ENCODE assay signal across 19 cellular contexts in the genomic region with DNA sequence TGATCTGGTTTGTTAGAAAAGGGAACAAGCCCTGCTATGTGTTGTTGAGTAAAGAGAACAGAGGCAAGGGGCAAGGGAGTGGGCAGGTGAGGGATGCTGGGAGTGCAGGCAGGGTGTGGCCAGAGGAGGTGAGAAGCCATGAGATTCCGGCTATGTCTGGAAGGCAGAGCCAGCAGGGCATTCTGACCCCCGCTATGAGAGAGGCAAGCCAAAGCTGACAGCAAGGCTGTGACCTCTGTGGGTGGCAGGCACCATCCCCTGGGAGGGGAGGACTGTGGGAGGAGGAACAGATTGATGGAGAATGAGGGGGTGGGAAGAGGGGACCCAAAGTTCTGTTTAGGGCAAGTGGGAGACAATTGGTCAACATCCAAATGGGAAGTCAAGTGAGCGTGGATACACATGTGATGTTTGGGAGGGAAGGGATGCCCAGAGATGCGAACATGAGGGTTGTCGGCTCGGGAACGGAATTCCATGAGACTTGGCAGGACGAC. TPM values are rescaled to one million over a fixed set of nuclear protein-coding genes. Genes with fewer than 3 reads are reported as not detected.
DNase-seq lines count a peak whose midpoint lies in the region; ATAC-seq and TF ChIP-seq lines count a peak whose summit lies in the region.
"Had no signal": no experiment of that assay in that cellular context is flagged by ENCODE, and none has a peak within 500 bp of the region (broad histone marks: within the 10 kb centered on the region; RNA-seq: fewer than 3 reads in every experiment).

No MANE protein-coding gene starts in this region.

- dilution Hi-C loops in IMR-90 (cut with HindIII; ENCODE audit: low sequenced_read_pairs, unreplicated experiment), result no loop called here

- H3K4me3 ChIP-seq in IMR-90 (ENCODE audit: insufficient read depth, low read depth, low read length) (no peak overlapping the region), endodermal cell (ENCODE audit: low read length) (no peak overlapping the region), transverse colon (no peak overlapping the region)

- peaks cover 0 to 4% (median 1%) of the 10 kb centered on the region in 3 donors for H3K27me3 Mint-ChIP-seq in CD14-positive monocyte (ENCODE audit: low read depth in 3 of 3)
- H3K27me3 Mint-ChIP-seq in endodermal cell (ENCODE audit: insufficient read depth), result peaks cover 6% of the 10 kb centered on the region

- no peak overlapping the region for H3K18ac ChIP-seq in IMR-90 (ENCODE audit: low read depth, low read length)

- H2BK20ac ChIP-seq in IMR-90 (ENCODE audit: low read depth, low read length), result no peak overlapping the region

- no peak for TF ChIP-seq RAD21 in IMR-90 (IDR thresholded peaks at IDR 0.05; ENCODE audit: low read length)

- no peaks in the 10 kb centered on the region; the same call in 1 of the 2 replicates for H3K9me1 ChIP-seq in IMR-90 (ENCODE audit: insufficient read depth, low read length)

- H3K27me3 ChIP-seq in IMR-90 (ENCODE audit: control insufficient read depth, insufficient read depth, low read length), result peaks cover 26% of the 10 kb centered on the region
- no peaks in the 10 kb centered on the region for H3K27me3 ChIP-seq in endodermal cell (ENCODE audit: control insufficient read depth, insufficient read depth, low read length, poor library complexity, severe bottlenecking)
- H3K27me3 ChIP-seq in transverse colon, result peaks cover 17% of the 10 kb centered on the region

- H4K8ac ChIP-seq in IMR-90 (ENCODE audit: low read depth in 2 of 2, low read length in 2 of 2), result no peak overlapping the region

- in situ Hi-C loops in IMR-90 (cut with MboI; ENCODE audit: low sequenced_read_pairs) (no loop called here), transverse colon (cut with MboI; ENCODE audit: low pct_ligation_motif_present in 1 of 4, low pct_unique_long_range_greater_than_20kb in 1 of 4, low sequenced_read_pairs in 3 of 4) (no loop called here)

- DNase-seq in CD14-positive monocyte (ENCODE audit: low spot score), result no peak
- no peak for DNase-seq in IMR-90
- peak; percentile 51 for DNase-seq in endodermal cell
- DNase-seq in stimulated activated CD4-positive, alpha-beta T cell treated with anti-CD3 and anti-CD28 coated beads, Interleukin-4, amount 100 ng/mL, for 1 hour, result no peak
- no peak for DNase-seq in transverse colon
- DNase-seq: CD4-positive, alpha-beta memory T cell; DMS153; DMS79; GDM1; GOT3 had no signal

- H3K36me3 ChIP-seq in IMR-90 (ENCODE audit: control insufficient read depth, insufficient read depth, low read length) (no peaks in the 10 kb centered on the region), endodermal cell (ENCODE audit: control insufficient read depth, insufficient read depth, low read length) (no peaks in the 10 kb centered on the region), transverse colon (no peaks in the 10 kb centered on the region)

- H3K4ac ChIP-seq in IMR-90 (ENCODE audit: low read depth, low read length), result no peak overlapping the region

- TF ChIP-seq POLR2A in IMR-90 (IDR thresholded peaks at IDR 0.05; ENCODE audit: low read depth, low read length) (no peak), transverse colon (IDR thresholded peaks at IDR 0.05) (no peak)

- no peaks in the 10 kb centered on the region; the same call in 1 of the 2 replicates for H4K20me1 ChIP-seq in IMR-90 (ENCODE audit: insufficient read depth, low read length)

- H2AFZ ChIP-seq in IMR-90 (replicated peaks; ENCODE audit: low read length, poor library complexity), result peak overlapping the region; percentile 32

- no peak overlapping the region for H3K27ac ChIP-seq in IMR-90 (ENCODE audit: insufficient read depth, low read length)
- H3K27ac ChIP-seq in endodermal cell (ENCODE audit: low read depth, low read length), result no peak overlapping the region
- no peak overlapping the region for H3K27ac ChIP-seq in transverse colon
- H3K27ac ChIP-seq: C4-2B, KMS-11 had no signal

- no peaks in the 10 kb centered on the region for H3K79me1 ChIP-seq in IMR-90 (ENCODE audit: low read depth in 1 of 2, low read length in 2 of 2)

- H2BK15ac ChIP-seq in IMR-90 (ENCODE audit: low read depth, low read length), result no peak overlapping the region

- no TSS peak for BruUV-seq in IMR-90 (replicated peaks; lab: Mats Ljungman, UMichigan)

- TF ChIP-seq CTCF in CD14-positive monocyte (IDR thresholded peaks at IDR 0.05) (no peak), IMR-90 (conservative IDR thresholded peaks at IDR 0.05; ENCODE audit: low read depth, low read length) (no peak), endodermal cell (conservative IDR thresholded peaks at IDR 0.05) (no peak), transverse colon (IDR thresholded peaks at IDR 0.05) (no peak)

- H2BK5ac ChIP-seq in IMR-90 (ENCODE audit: low read depth, low read length, poor library complexity, severe bottlenecking), result no peak overlapping the region

- peak overlapping the region; percentile 8 for H2AK9ac ChIP-seq in IMR-90 (replicated peaks; ENCODE audit: low read depth, low read length, poor library complexity)

- H2AK5ac ChIP-seq in IMR-90 (ENCODE audit: low read depth, low read length), result no peak overlapping the region

- H3K27ac Mint-ChIP-seq in CD14-positive monocyte (peak overlapping the region in 6 of 7 donors; percentile 0 to 81 (median 30)), endodermal cell (no peak overlapping the region)
- H3K27ac Mint-ChIP-seq: B cell; CD4-positive, alpha-beta memory T cell had no signal

- intact Hi-C loops in CD14-positive monocyte (cut with micrococcal nuclease), result no loop called here
- intact Hi-C loops in IMR-90 (cut with micrococcal nuclease), result no loop called here
- intact Hi-C loops in transverse colon (cut with DNase I; ENCODE audit: low total_unique reads), result no loop called here

- peaks cover 91 to 99% of the 10 kb centered on the region in 2 donors for H3K36me3 Mint-ChIP-seq in CD14-positive monocyte
- H3K36me3 Mint-ChIP-seq in endodermal cell (ENCODE audit: low read depth), result no peaks in the 10 kb centered on the region
- H3K36me3 Mint-ChIP-seq: CD4-positive, alpha-beta memory T cell had no signal

- 40% methylated on average over 7 of the region's 8 CpGs; no CpG with 5 or more reads in 1 of the 2 experiments for WGBS in IMR-90 (ENCODE audit: extremely low coverage in 2 of 2, insufficient read length in 1 of 2), 2 experiments
- WGBS in endodermal cell (ENCODE audit: insufficient coverage in 1 of 2, insufficient read length in 1 of 2), 2 experiments, result 85 to 89% methylated on average over 8 of the region's 8 CpGs
- 64 to 71% methylated on average over 6 to 8 of the region's 8 CpGs for WGBS in transverse colon (ENCODE audit: low coverage in 1 of 2), 2 donors

- no peak for TF ChIP-seq EP300 in transverse colon (IDR thresholded peaks at IDR 0.05; ENCODE audit: low read depth)

- H3K14ac ChIP-seq in IMR-90 (replicated peaks; ENCODE audit: low read depth, low read length), result no peak overlapping the region

- ATAC-seq in IMR-90 (ENCODE audit: low read depth), result no peak
- ATAC-seq in GM18520 (IDR thresholded peaks at IDR 0.05; ENCODE audit: unreplicated experiment), result no peak
- no peak for ATAC-seq in HG03469 (IDR thresholded peaks at IDR 0.05; ENCODE audit: unreplicated experiment)
- ATAC-seq: HCT116, HepG2 had no signal

- H3K9ac ChIP-seq in IMR-90 (ENCODE audit: low read depth, low read length) (no peak overlapping the region), endodermal cell (ENCODE audit: extremely low read depth, low read length, poor library complexity, severe bottlenecking) (no peak overlapping the region)
- H3K9ac ChIP-seq: KMS-11 had no signal

- no peak overlapping the region for H3K23ac ChIP-seq in IMR-90 (ENCODE audit: low read depth, low read length)

- no peak overlapping the region for H2BK120ac ChIP-seq in IMR-90 (ENCODE audit: low read depth, low read length)

- H4K91ac ChIP-seq in IMR-90 (ENCODE audit: insufficient read depth, low read depth, low read length), result no peak overlapping the region

- H3K56ac ChIP-seq in IMR-90 (ENCODE audit: extremely low read depth, insufficient read depth, low read length), result no peak overlapping the region

- no peaks in the 10 kb centered on the region for H3K4me1 ChIP-seq in IMR-90 (ENCODE audit: control insufficient read depth, insufficient read depth, low read length)
- no peaks in the 10 kb centered on the region for H3K4me1 ChIP-seq in endodermal cell (ENCODE audit: control insufficient read depth, insufficient read depth, low read length)
- H3K4me1 ChIP-seq in transverse colon, result no peaks in the 10 kb centered on the region

- no peak overlapping the region for H3K4me3 Mint-ChIP-seq in CD14-positive monocyte
- H3K4me3 Mint-ChIP-seq in endodermal cell, result no peak overlapping the region
- H3K4me3 Mint-ChIP-seq: B cell had no signal

- CTCF ChIA-PET in IMR-90 (lab: Yijun Ruan, JAX), result no interaction called here

- H3K9me3 Mint-ChIP-seq in CD14-positive monocyte, result no peaks in the 10 kb centered on the region
- no peaks in the 10 kb centered on the region for H3K9me3 Mint-ChIP-seq in endodermal cell
- H3K9me3 Mint-ChIP-seq: CD4-positive, alpha-beta memory T cell had no signal

- H3K4me1 Mint-ChIP-seq in CD14-positive monocyte (peaks cover 5% of the 10 kb centered on the region), endodermal cell (no peaks in the 10 kb centered on the region)

- H3K9me3 ChIP-seq in IMR-90 (ENCODE audit: control insufficient read depth, insufficient read depth, low read length) (no peaks in the 10 kb centered on the region), endodermal cell (ENCODE audit: control insufficient read depth, low read length) (no peaks in the 10 kb centered on the region), transverse colon (no peaks in the 10 kb centered on the region)

- no peak overlapping the region for H4K5ac ChIP-seq in IMR-90 (ENCODE audit: low read depth, low read length)

- H3K4me2 ChIP-seq in IMR-90 (ENCODE audit: low read depth, low read length), result no peak overlapping the region
- H3K4me2 ChIP-seq: KMS-11 had no signal

- POLR2A ChIA-PET in IMR-90 (lab: Charles Lee; ENCODE audit: unreplicated experiment), result no interaction called here

RNA-seq across cellular contexts. Expression of gene PADI6, which starts 19.5 kb away (rescaled TPM):
- polyA plus RNA-seq in CD14-positive monocyte, result under 1 TPM; 0.66 to 0.78 TPM
- total RNA-seq in IMR-90 (2012; rRNA removed), result not detected in 2 replicates
- not detected in 2 replicates for polyA plus RNA-seq in IMR-90 (2012; rRNA removed)
- not detected in 2 replicates for polyA plus RNA-seq in IMR-90 (2012; cell fraction: cytosol; rRNA removed)
- not detected in 2 replicates for polyA plus RNA-seq in IMR-90 (2012; cell fraction: nucleus; rRNA removed; ENCODE audit: low replicate concordance)
- total RNA-seq in endodermal cell, result not detected
- not detected for polyA plus RNA-seq in endodermal cell (2013, experiment 1 of 2)
- not detected for polyA plus RNA-seq in endodermal cell (2013, experiment 2 of 2)
- total RNA-seq in transverse colon, result not detected
- total RNA-seq: A172; B cell; CD4-positive, alpha-beta memory T cell; Daoy; HepG2 had no signal
- polyA plus RNA-seq: HepG2 had no signal

RNA-seq across cellular contexts. Expression of gene PADI4, which starts 44.5 kb away (rescaled TPM):
- polyA plus RNA-seq in CD14-positive monocyte (100 to 1,000 TPM; 160 to 164 TPM), IMR-90 (2012; rRNA removed) (not detected in 2 replicates)
- total RNA-seq in IMR-90 (2012; rRNA removed) (not detected in 2 replicates), endodermal cell (not detected), transverse colon (not detected)
- not detected in 2 replicates for polyA plus RNA-seq in IMR-90 (2012; cell fraction: cytosol; rRNA removed)
- polyA plus RNA-seq in IMR-90 (2012; cell fraction: nucleus; rRNA removed; ENCODE audit: low replicate concordance), result not detected in 2 replicates
- not detected for polyA plus RNA-seq in endodermal cell (2013, experiment 1 of 2)
- polyA plus RNA-seq in endodermal cell (2013, experiment 2 of 2), result not detected
- total RNA-seq: Daoy had no signal
